8 cellular contexts compared by ENCODE assay signal in the genomic region with DNA sequence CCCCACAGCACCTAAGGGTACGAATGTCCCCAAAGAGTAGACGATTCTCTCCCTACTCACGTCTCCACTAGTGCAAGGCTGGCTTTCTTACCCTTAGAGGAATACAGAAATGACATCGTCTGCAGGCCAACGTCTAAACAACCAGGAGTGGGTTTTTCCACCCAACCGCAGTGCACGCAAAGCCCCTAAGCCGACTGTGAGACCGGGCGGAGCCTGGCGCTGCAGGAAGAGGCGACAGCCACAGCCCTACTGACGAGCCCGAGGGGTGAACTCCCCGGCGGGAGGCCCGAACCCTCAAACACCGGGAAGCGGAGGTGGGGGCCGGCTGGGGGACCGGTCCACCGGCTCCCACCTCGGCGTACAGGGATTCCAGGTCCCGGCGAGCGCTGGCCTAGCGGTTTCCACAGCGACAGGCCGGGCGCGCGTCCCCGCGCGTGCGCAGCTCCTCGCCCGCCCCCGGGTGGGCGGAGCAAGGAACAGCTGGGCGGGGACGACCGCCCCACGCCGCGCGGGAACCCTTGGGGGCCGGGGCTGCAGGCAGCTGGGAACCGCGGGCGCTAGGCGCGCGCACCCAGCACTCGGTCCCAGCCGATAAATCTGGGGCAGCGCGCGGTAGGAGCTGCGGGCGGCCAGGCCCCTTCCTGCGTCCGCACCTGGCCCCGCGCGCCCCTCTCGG. TPM values are rescaled to one million over a fixed set of nuclear protein-coding genes. Genes with fewer than 3 reads are reported as not detected.
DNase-seq lines count a peak whose midpoint lies in the region; ATAC-seq lines count a peak whose summit lies in the region.

A gene with protein sequence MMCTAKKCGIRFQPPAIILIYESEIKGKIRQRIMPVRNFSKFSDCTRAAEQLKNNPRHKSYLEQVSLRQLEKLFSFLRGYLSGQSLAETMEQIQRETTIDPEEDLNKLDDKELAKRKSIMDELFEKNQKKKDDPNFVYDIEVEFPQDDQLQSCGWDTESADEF (minus strand): TSS at position 413 of the 676 bp plus-strand sequence. CDS start 3,593 bp downstream, outside the sequence.
PIGX (plus strand) TSS at position 540 of the 676 bp plus-strand sequence.

- peaks cover 13% of the 10 kb centered on the region for H3K4me1 ChIP-seq in CD4-positive, CD25-positive, alpha-beta regulatory T cell (ENCODE audit: control insufficient read depth, insufficient read depth, low read length, poor library complexity, severe bottlenecking)

- H3K27me3 ChIP-seq in CD4-positive, CD25-positive, alpha-beta regulatory T cell (ENCODE audit: control insufficient read depth, insufficient read depth, low read length), result no peaks in the 10 kb centered on the region

- ATAC-seq in CD4-positive, CD25-positive, alpha-beta regulatory T cell (ENCODE audit: low read depth in 2 of 2), result peak; percentile 81 to 84
- peak; percentile 83 for ATAC-seq in GM19397 (IDR thresholded peaks at IDR 0.05; ENCODE audit: unreplicated experiment)
- peak; percentile 51 for ATAC-seq in HG03558 (IDR thresholded peaks at IDR 0.05; ENCODE audit: extremely low read depth, unreplicated experiment)

- H3K4me1 Mint-ChIP-seq in CD4-positive, CD25-positive, alpha-beta regulatory T cell, result peaks cover 13 to 41% (median 23%) of the 10 kb centered on the region in 4 donors
- H3K4me1 Mint-ChIP-seq in activated CD4-positive, alpha-beta memory T cell treated with anti-CD3 and anti-CD28 coated beads, Interleukin-2, amount 10 ng/mL, durations not matched to agents 7 days and 5 days, result peaks cover 43% of the 10 kb centered on the region

- H3K4me3 Mint-ChIP-seq in CD4-positive, CD25-positive, alpha-beta regulatory T cell, result peak within 1 kb of the TSS; percentile 95 to 98 (median 96)
- peak within 1 kb of the TSS; percentile 82 for H3K4me3 Mint-ChIP-seq in activated CD4-positive, alpha-beta memory T cell treated with anti-CD3 and anti-CD28 coated beads, Interleukin-2, amount 10 ng/mL, durations not matched to agents 7 days and 5 days

- peaks cover 3% of the 10 kb centered on the region for H3K36me3 ChIP-seq in CD4-positive, CD25-positive, alpha-beta regulatory T cell (ENCODE audit: control insufficient read depth, insufficient read depth, low read length)

- no peaks in the 10 kb centered on the region for H3K9me3 ChIP-seq in CD4-positive, CD25-positive, alpha-beta regulatory T cell (ENCODE audit: control insufficient read depth in 2 of 2, low read length in 2 of 2)

- H3K27me3 Mint-ChIP-seq in CD4-positive, CD25-positive, alpha-beta regulatory T cell, result no peaks in the 10 kb centered on the region
- no peaks in the 10 kb centered on the region for H3K27me3 Mint-ChIP-seq in activated CD4-positive, alpha-beta memory T cell treated with anti-CD3 and anti-CD28 coated beads, Interleukin-2, amount 10 ng/mL, durations not matched to agents 7 days and 5 days

- H3K36me3 Mint-ChIP-seq in CD4-positive, CD25-positive, alpha-beta regulatory T cell, result peaks cover 4% of the 10 kb centered on the region
- H3K36me3 Mint-ChIP-seq in activated CD4-positive, alpha-beta memory T cell treated with anti-CD3 and anti-CD28 coated beads, Interleukin-2, amount 10 ng/mL, durations not matched to agents 7 days and 5 days (ENCODE audit: low read depth), result peaks cover 18% of the 10 kb centered on the region

- H3K27ac Mint-ChIP-seq in CD4-positive, CD25-positive, alpha-beta regulatory T cell, result peak within 1 kb of the TSS; percentile 92 to 96 (median 95)
- H3K27ac Mint-ChIP-seq in activated CD4-positive, alpha-beta memory T cell treated with anti-CD3 and anti-CD28 coated beads, Interleukin-2, amount 10 ng/mL, durations not matched to agents 7 days and 5 days, result peak within 1 kb of the TSS; percentile 96

- POLR2A ChIA-PET in activated CD4-positive, alpha-beta memory T cell treated with anti-CD3 and anti-CD28 coated beads, Interleukin-2, amount 10 ng/mL, durations not matched to agents 7 days and 5 days (lab: Charles Lee), result interaction anchor here (0.6 to 4.3 kb wide), 22 partner anchors 14 to 1364 kb away, joined by 3 to 48 read pairs (median 4); partner anchors contain the start of genes FBXO45, NCBP2, NRROS and PAK2

- peak within 1 kb of the TSS; percentile 95 for H3K4me3 ChIP-seq in CD4-positive, CD25-positive, alpha-beta regulatory T cell (ENCODE audit: low read depth, low read length)

- H3K9me3 Mint-ChIP-seq in CD4-positive, CD25-positive, alpha-beta regulatory T cell, result no peaks in the 10 kb centered on the region
- no peaks in the 10 kb centered on the region for H3K9me3 Mint-ChIP-seq in activated CD4-positive, alpha-beta memory T cell treated with anti-CD3 and anti-CD28 coated beads, Interleukin-2, amount 10 ng/mL, durations not matched to agents 7 days and 5 days

- DNase-seq in CD4-positive, CD25-positive, alpha-beta regulatory T cell, result peak; percentile 89 to 90 (median 90)
- DNase-seq in NCI-H748 treated with DMSO at 0.1 percent for 48 hours (lab: John Stamatoyannopoulos, UW) (peak; percentile 58), ecto neural progenitor cell (ENCODE audit: low spot score) (peak; percentile 91), lung microvascular endothelial cell (ENCODE audit: low read depth in 2 of 2) (peak; percentile 84 to 92)
- DNase-seq in activated CD4-positive, alpha-beta memory T cell treated with anti-CD3 and anti-CD28 coated beads, Interleukin-2, amount 10 ng/mL, durations not matched to agents 7 days and 5 days, result peak; percentile 91
- DNase-seq in stimulated activated CD4-positive, alpha-beta T cell treated with anti-CD3 and anti-CD28 coated beads, TNF-alpha, amount 100 ng/mL, for 4 hours (ENCODE audit: low read depth in 3 of 3), result peak; percentile 81 to 85 (median 81)

- CTCF ChIA-PET in activated CD4-positive, alpha-beta memory T cell treated with anti-CD3 and anti-CD28 coated beads, Interleukin-2, amount 10 ng/mL, durations not matched to agents 7 days and 5 days (lab: Charles Lee), result interaction anchor here (0.7 to 1.2 kb wide), 6 partner anchors 24 to 209 kb away, joined by 3 to 8 read pairs (median 4); no protein-coding TSS in a partner anchor

- peak within 1 kb of the TSS; percentile 99 for H3K27ac ChIP-seq in CD4-positive, CD25-positive, alpha-beta regulatory T cell (ENCODE audit: insufficient read depth, low read length, poor library complexity, severe bottlenecking)

RNA-seq across cellular contexts. Expression of the first gene that starts in this region (rescaled TPM):
- total RNA-seq in CD4-positive, CD25-positive, alpha-beta regulatory T cell, result 1.9 TPM
- 1 to 10 TPM; 4.7 to 6.2 (median 5.6) TPM for polyA plus RNA-seq in CD4-positive, CD25-positive, alpha-beta regulatory T cell
- 1 to 10 TPM; 5.3 to 5.5 TPM for total RNA-seq in activated CD4-positive, alpha-beta memory T cell treated with anti-CD3 and anti-CD28 coated beads, Interleukin-2, amount 10 ng/mL, durations not matched to agents 7 days and 5 days
- total RNA-seq in lung microvascular endothelial cell, result 3.7 and 5.6 TPM in 2 replicates

RNA-seq across cellular contexts. Expression of gene PIGX, which starts in this region (rescaled TPM):
- total RNA-seq in CD4-positive, CD25-positive, alpha-beta regulatory T cell, result 17.2 TPM
- polyA plus RNA-seq in CD4-positive, CD25-positive, alpha-beta regulatory T cell, result 10 to 100 TPM; 18.8 to 40.4 (median 25.9) TPM
- total RNA-seq in activated CD4-positive, alpha-beta memory T cell treated with anti-CD3 and anti-CD28 coated beads, Interleukin-2, amount 10 ng/mL, durations not matched to agents 7 days and 5 days, result 10 to 100 TPM; 47.2 to 50.0 TPM
- total RNA-seq in lung microvascular endothelial cell, result 17.9 and 24.6 TPM in 2 replicates

Comparison
In these comparisons a context has a peak if more than half of its experiments do, and no peak if none do; other contexts are left out.
1. Peak in every context shown above with its lines: DNase-seq, ATAC-seq, H3K4me3 ChIP-seq and H3K27ac ChIP-seq.